In genomic region chr7:116813371-116813770, GRCh38 we compare ENCODE assay signal across 7 cellular contexts. TPM values are rescaled to one million over a fixed set of nuclear protein-coding genes. Genes with fewer than 3 reads are reported as not detected.
DNase-seq lines count a peak whose midpoint lies in the region; ATAC-seq, FAIRE-seq and TF ChIP-seq lines count a peak whose summit lies in the region.
"Not testable (repeated sequence)": the region's sequence is repeated elsewhere in the genome, so short reads cannot be mapped to it uniquely, and the experiment has no call there.

No MANE protein-coding gene starts in this region.

- not testable (repeated sequence) for H3K4me1 ChIP-seq in IMR-90 (ENCODE audit: control insufficient read depth, insufficient read depth, low read length)
- H3K4me1 ChIP-seq in HepG2 (ENCODE audit: insufficient read depth, low read length): peaks cover 51% of the 10 kb centered on the region

- H4K5ac ChIP-seq in IMR-90 (ENCODE audit: low read depth, low read length): not testable (repeated sequence)

- not testable (repeated sequence) for H3K27me3 Mint-ChIP-seq in nephron (ENCODE audit: low read depth)

- WGBS in IMR-90 (ENCODE audit: extremely low coverage in 2 of 2, insufficient read length in 1 of 2), 2 experiments: no CpG with 5 or more reads among the region's 3 CpGs
- 95% methylated on average over 3 of the region's 3 CpGs for WGBS in HepG2 (ENCODE audit: low lambda C conversion rate)

- BruUV-seq in IMR-90 (replicated peaks; lab: Mats Ljungman, UMichigan); HepG2 (replicated peaks; lab: Mats Ljungman, UMichigan): not testable (repeated sequence)

- H4K8ac ChIP-seq in IMR-90 (ENCODE audit: low read depth in 2 of 2, low read length in 2 of 2): not testable (repeated sequence)

- peak; percentile 32 for DNase-seq in AG10803 (ENCODE audit: low read depth)
- DNase-seq in IMR-90: peak; percentile 28
- peak; percentile 44 for DNase-seq in choroid plexus epithelial cell (ENCODE audit: low read depth)
- DNase-seq in fibroblast of gingiva (ENCODE audit: low read depth): peak; percentile 45
- peak; percentile 41 for DNase-seq in fibroblast of villous mesenchyme (ENCODE audit: low read depth)
- not testable (repeated sequence) for DNase-seq in HepG2 (ENCODE audit: low spot score)

- H3K27me3 ChIP-seq in IMR-90 (ENCODE audit: control insufficient read depth, insufficient read depth, low read length); HepG2 (ENCODE audit: control insufficient read depth in 1 of 2, insufficient read depth in 2 of 2, low read length in 2 of 2): not testable (repeated sequence)

- H3K36me3 ChIP-seq in IMR-90 (ENCODE audit: control insufficient read depth, insufficient read depth, low read length); HepG2 (replicated peaks in 1 of 2; ENCODE audit: control insufficient read depth in 1 of 2, insufficient read depth in 2 of 2, low read length in 2 of 2): not testable (repeated sequence)

- H2AK9ac ChIP-seq in IMR-90 (replicated peaks; ENCODE audit: low read depth, low read length, poor library complexity): not testable (repeated sequence)

- POLR2A ChIA-PET in IMR-90 (lab: Charles Lee; ENCODE audit: unreplicated experiment): interaction anchor here (0.5 kb wide), 1 partner anchor 150 kb away, joined by 3 read pairs; no protein-coding TSS in a partner anchor
- POLR2A ChIA-PET in HepG2 (lab: Yijun Ruan, JAX): interaction anchor here (1.5 kb wide), 1 partner anchor 142 kb away, joined by 3 read pairs; no protein-coding TSS in a partner anchor

- H2AFZ ChIP-seq in IMR-90 (replicated peaks; ENCODE audit: low read length, poor library complexity); HepG2 (ENCODE audit: low read length): not testable (repeated sequence)

- not testable (repeated sequence) for H4K91ac ChIP-seq in IMR-90 (ENCODE audit: insufficient read depth, low read depth, low read length)

- H3K4ac ChIP-seq in IMR-90 (ENCODE audit: low read depth, low read length): not testable (repeated sequence)

- not testable (repeated sequence) for H3K23ac ChIP-seq in IMR-90 (ENCODE audit: low read depth, low read length)

- peaks cover 17% of the 10 kb centered on the region for H3K79me2 ChIP-seq in HepG2 (ENCODE audit: insufficient read depth, low read length)

- H3K4me3 Mint-ChIP-seq in nephron: not testable (repeated sequence)

- not testable (repeated sequence) for H2BK5ac ChIP-seq in IMR-90 (ENCODE audit: low read depth, low read length, poor library complexity, severe bottlenecking)

- H4K20me1 ChIP-seq in IMR-90 (ENCODE audit: insufficient read depth, low read length); HepG2 (ENCODE audit: insufficient read depth, low read length): not testable (repeated sequence)

- FAIRE-seq in HepG2 (lab: Jason Lieb, UNC): not testable (repeated sequence)

- not testable (repeated sequence) for TF ChIP-seq CTCF in AG10803 (conservative IDR thresholded peaks at IDR 0.05; ENCODE audit: low read length); IMR-90 (conservative IDR thresholded peaks at IDR 0.05; ENCODE audit: low read depth, low read length); choroid plexus epithelial cell (conservative IDR thresholded peaks at IDR 0.05; ENCODE audit: low read depth, low read length); fibroblast of villous mesenchyme (IDR thresholded peaks at IDR 0.05; ENCODE audit: insufficient read depth, low read depth, low read length); HepG2 (CRISPR knock-in tag; IDR thresholded peaks at IDR 0.05); nephron (IDR thresholded peaks at IDR 0.05; ENCODE audit: unreplicated experiment in 3 of 3)

- H3K27ac ChIP-seq in IMR-90 (ENCODE audit: insufficient read depth, low read length); HepG2 (ENCODE audit: extremely low read length, insufficient read depth, low read length): not testable (repeated sequence)

- not testable (repeated sequence) for H3K18ac ChIP-seq in IMR-90 (ENCODE audit: low read depth, low read length)

- H3K4me3 ChIP-seq in AG10803 (ENCODE audit: low read length); IMR-90 (ENCODE audit: insufficient read depth, low read depth, low read length); choroid plexus epithelial cell (ENCODE audit: low read depth, low read length); fibroblast of villous mesenchyme (ENCODE audit: low read depth, low read length); HepG2 (replicated peaks in 1 of 3; ENCODE audit: insufficient read depth in 1 of 3, low read depth in 2 of 3, low read length in 3 of 3): not testable (repeated sequence)

- ATAC-seq in IMR-90 (ENCODE audit: low read depth): peak; percentile 27; the same call in 1 of the 2 replicates
- ATAC-seq in HepG2: not testable (repeated sequence)

- not testable (repeated sequence) for H3K9me1 ChIP-seq in IMR-90 (ENCODE audit: insufficient read depth, low read length)

- not testable (repeated sequence) for H3K9me3 Mint-ChIP-seq in nephron

- not testable (repeated sequence) for H3K9me3 ChIP-seq in IMR-90 (ENCODE audit: control insufficient read depth, insufficient read depth, low read length); HepG2 (ENCODE audit: low read length)

- in situ Hi-C loops in IMR-90 (cut with MboI; ENCODE audit: low sequenced_read_pairs) (loop anchor here (5.0 to 10.0 kb wide), 3 partner anchors 221 to 639 kb away; no protein-coding TSS in a partner anchor), HepG2 (cut with HindIII; ENCODE audit: extremely low pct_ligation_motif_present, low pct_unique_long_range_greater_than_20kb) (loop anchor here (5.0 to 25.0 kb wide), 2 partner anchors 556 to 651 kb away; no protein-coding TSS in a partner anchor)

- intact Hi-C loops in IMR-90 (cut with micrococcal nuclease); HepG2 (cut with micrococcal nuclease; ENCODE audit: unreplicated experiment): not testable (repeated sequence)

- H3K4me1 Mint-ChIP-seq in nephron: peaks cover 13% of the 10 kb centered on the region

- H3K9ac ChIP-seq in IMR-90 (ENCODE audit: low read depth, low read length); HepG2 (ENCODE audit: insufficient read depth, low read depth, low read length): not testable (repeated sequence)

- dilution Hi-C loops in IMR-90 (cut with HindIII; ENCODE audit: low sequenced_read_pairs, unreplicated experiment): not testable (repeated sequence)

- not testable (repeated sequence) for TF ChIP-seq RAD21 in IMR-90 (IDR thresholded peaks at IDR 0.05; ENCODE audit: low read length); HepG2 (CRISPR knock-in tag; IDR thresholded peaks at IDR 0.05)

- not testable (repeated sequence) for H3K56ac ChIP-seq in IMR-90 (ENCODE audit: extremely low read depth, insufficient read depth, low read length)

- H2BK20ac ChIP-seq in IMR-90 (ENCODE audit: low read depth, low read length): not testable (repeated sequence)

- not testable (repeated sequence) for H3K14ac ChIP-seq in IMR-90 (replicated peaks; ENCODE audit: low read depth, low read length)

- not testable (repeated sequence) for H2BK120ac ChIP-seq in IMR-90 (ENCODE audit: low read depth, low read length)

- CTCF ChIA-PET in IMR-90 (lab: Yijun Ruan, JAX); HepG2 (lab: Yijun Ruan, JAX; ENCODE audit: low intra/inter-chr PET ratio, low total read pairs): not testable (repeated sequence)

- H2AK5ac ChIP-seq in IMR-90 (ENCODE audit: low read depth, low read length): peak overlapping the region; percentile 64; the same call in 1 of the 2 replicates

- not testable (repeated sequence) for H3K36me3 Mint-ChIP-seq in nephron (ENCODE audit: low read depth)

- not testable (repeated sequence) for H3K79me1 ChIP-seq in IMR-90 (ENCODE audit: low read depth in 1 of 2, low read length in 2 of 2)

- not testable (repeated sequence) for H3K4me2 ChIP-seq in IMR-90 (ENCODE audit: low read depth, low read length); HepG2 (ENCODE audit: low read depth, low read length)

- TF ChIP-seq POLR2A in IMR-90 (IDR thresholded peaks at IDR 0.05; ENCODE audit: low read depth, low read length); HepG2 (IDR thresholded peaks at IDR 0.05; ENCODE audit: insufficient read depth in 1 of 2, low read depth in 2 of 2, low read length in 2 of 2): not testable (repeated sequence)

- peak overlapping the region in 2 of 3 experiments; percentile 86 to 90 for H3K27ac Mint-ChIP-seq in nephron

- TF ChIP-seq EP300 in HepG2 (IDR thresholded peaks at IDR 0.05; ENCODE audit: low read depth in 2 of 2, low read length in 2 of 2); HepG2 (CRISPR knock-in tag; IDR thresholded peaks at IDR 0.05; ENCODE audit: borderline replicate concordance): not testable (repeated sequence)

- H2BK15ac ChIP-seq in IMR-90 (ENCODE audit: low read depth, low read length): not testable (repeated sequence)

RNA-seq across cellular contexts. Expression of gene CAPZA2, which starts 49.0 kb away (rescaled TPM):
- 133 and 229 TPM in 2 replicates for total RNA-seq in IMR-90 (2012; rRNA removed)
- polyA plus RNA-seq in IMR-90 (2012; rRNA removed): 50.7 and 66.6 TPM in 2 replicates
- polyA plus RNA-seq in IMR-90 (2012; cell fraction: cytosol; rRNA removed): 5.7 and 9.2 TPM in 2 replicates
- 1.9 and 22.8 TPM in 2 replicates for polyA plus RNA-seq in IMR-90 (2012; cell fraction: nucleus; rRNA removed; ENCODE audit: low replicate concordance)
- total RNA-seq in fibroblast of villous mesenchyme: 140 and 194 TPM in 2 replicates
- total RNA-seq in HepG2 (2016; rRNA removed; fragmentation: Illumina TruSeq; extraction: Trizol): 199 and 286 TPM in 2 replicates
- 24.4 and 27.4 TPM in 2 replicates for total RNA-seq in HepG2 (2016; cell fraction: cytosol; rRNA removed; fragmentation: Illumina TruSeq; extraction: Trizol; ENCODE audit: low read depth)
- total RNA-seq in HepG2 (2016; cell fraction: insoluble cytoplasmic fraction; rRNA removed; fragmentation: Illumina TruSeq; extraction: Trizol): 185 and 316 TPM in 2 replicates
- total RNA-seq in HepG2 (2016; cell fraction: membrane; rRNA removed; fragmentation: Illumina TruSeq; extraction: Trizol): 84.0 and 101 TPM in 2 replicates
- 80.2 and 86.7 TPM in 2 replicates for total RNA-seq in HepG2 (2016; cell fraction: nucleus; rRNA removed; fragmentation: Illumina TruSeq; extraction: Trizol)
- polyA plus RNA-seq in HepG2 (2011; rRNA removed): 30.6 and 38.4 TPM in 2 replicates
- polyA plus RNA-seq in HepG2 (2011; cell fraction: cytosol; rRNA removed): 13.6 and 23.2 TPM in 2 replicates
- 7.4 and 12.5 TPM in 2 replicates for polyA plus RNA-seq in HepG2 (2011; cell fraction: nucleus; rRNA removed)
- polyA plus RNA-seq in HepG2 (2012): 60.2 and 71.6 TPM in 2 replicates
- 19.1 TPM in 2 replicates for polyA plus RNA-seq in HepG2 (2016; cell fraction: cytosol; fragmentation: Illumina TruSeq; extraction: Trizol; ENCODE audit: low read depth)
- 177 and 188 TPM in 2 replicates for polyA plus RNA-seq in HepG2 (2016; cell fraction: insoluble cytoplasmic fraction; fragmentation: Illumina TruSeq; extraction: Trizol; ENCODE audit: low read depth)
- 37.6 and 44.7 TPM in 2 replicates for polyA plus RNA-seq in HepG2 (2016; cell fraction: membrane; fragmentation: Illumina TruSeq; extraction: Trizol; ENCODE audit: low read depth)
- 56.1 and 58.9 TPM in 2 replicates for polyA plus RNA-seq in HepG2 (2016; cell fraction: nucleus; fragmentation: Illumina TruSeq; extraction: Trizol; ENCODE audit: insufficient read depth, low read depth)
- 14.8 and 29.3 TPM in 2 replicates for polyA minus RNA-seq in HepG2 (2011; rRNA and poly(A)+ RNA removed; ENCODE audit: low replicate concordance)
- polyA minus RNA-seq in HepG2 (2011; cell fraction: cytosol; rRNA and poly(A)+ RNA removed): 31.0 and 34.3 TPM in 2 replicates
- polyA minus RNA-seq in HepG2 (2011; cell fraction: nucleus; rRNA and poly(A)+ RNA removed): 77.0 and 95.7 TPM in 2 replicates
